1 cellular context compared by ENCODE assay signal in genomic region chr19:34712606-34713261, GRCh38.
A peak's percentile ranks its signal among the peaks of the same experiment; 100 is the strongest.
TF ChIP-seq lines count a peak whose summit lies in the region.

No MANE protein-coding gene starts in this region.

TF ChIP-seq in IMR-90, 13 proteins besides CTCF, POLR2A, EP300 and RAD21 (continued from another document):
- TF ChIP-seq RCOR1 (IDR thresholded peaks at IDR 0.05; ENCODE audit: insufficient replicate concordance, low read length) (no peak), CEBPB (IDR thresholded peaks at IDR 0.05; ENCODE audit: low read depth, low read length) (no peak), SMC3 (IDR thresholded peaks at IDR 0.05; ENCODE audit: low read depth, low read length) (peak; percentile 80), ELK1 (IDR thresholded peaks at IDR 0.05; ENCODE audit: borderline replicate concordance, low read depth, low read length) (no peak)
- TF ChIP-seq, protein P1, sequence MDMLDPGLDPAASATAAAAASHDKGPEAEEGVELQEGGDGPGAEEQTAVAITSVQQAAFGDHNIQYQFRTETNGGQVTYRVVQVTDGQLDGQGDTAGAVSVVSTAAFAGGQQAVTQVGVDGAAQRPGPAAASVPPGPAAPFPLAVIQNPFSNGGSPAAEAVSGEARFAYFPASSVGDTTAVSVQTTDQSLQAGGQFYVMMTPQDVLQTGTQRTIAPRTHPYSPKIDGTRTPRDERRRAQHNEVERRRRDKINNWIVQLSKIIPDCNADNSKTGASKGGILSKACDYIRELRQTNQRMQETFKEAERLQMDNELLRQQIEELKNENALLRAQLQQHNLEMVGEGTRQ (IDR thresholded peaks at IDR 0.05; ENCODE audit: low read depth, low read length), result peak; percentile 74
TF ChIP-seq in IMR-90: peak in this region for 2.
